Comparison of ENCODE assay signal across 30 cellular contexts in genomic region chr1:11253226-11253625, GRCh38.
"Had no signal": no experiment of that assay in that cellular context is flagged by ENCODE, and none has a peak within 500 bp of the region (broad histone marks: within the 10 kb centered on the region; RNA-seq: fewer than 3 reads in every experiment).

No MANE protein-coding gene starts in this region.

- H3K9me3 Mint-ChIP-seq: activated CD8-positive, alpha-beta T cell treated with anti-CD3 and anti-CD28 coated beads for 36 hours; activated naive CD4-positive, alpha-beta T cell treated with anti-CD3 and anti-CD28 coated beads, Interleukin-2, amount 50 U/mL, for 24 hours; T-cell had no signal

- H3K9me3 ChIP-seq: Peyer's patch had no signal

- H3K4me3 Mint-ChIP-seq: activated CD8-positive, alpha-beta T cell treated with anti-CD3 and anti-CD28 coated beads for 36 hours; activated naive CD4-positive, alpha-beta T cell treated with anti-CD3 and anti-CD28 coated beads, Interleukin-2, amount 50 U/mL, for 24 hours; brain; T-cell had no signal

- DNase-seq: activated CD4-positive, alpha-beta T cell treated with anti-CD3 and anti-CD28 coated beads for 1 hour; activated CD4-positive, alpha-beta T cell treated with anti-CD3 and anti-CD28 coated beads for 48 hours; activated CD4-positive, CD25-positive, alpha-beta regulatory T cell; activated CD8-positive, alpha-beta T cell treated with anti-CD3 and anti-CD28 coated beads for 36 hours; activated naive CD4-positive, alpha-beta T cell; activated T-cell treated with anti-CD3 and anti-CD28 coated beads, Interleukin-2, amount 50 U/mL, for 1 hour; anterior cingulate cortex; NCI-H1092 treated with DMSO at 0.1 percent for 48 hours; NCI-H1417; NCI-H146; NCI-H187; NCI-H2029 treated with DMSO at 0.1 percent for 48 hours; NCI-H2107; NCI-H2171; NCI-H510A; NCI-H526; NCI-H748 treated with DMSO at 0.1 percent for 48 hours; NK-92 treated with Interleukin-12 subunit alpha and Interleukin-12 subunit beta, amount 100 ng/mL, for 24 hours; PC-3; Peyer's patch; RPMI8226; SIG-M5; T-cell; T-helper 2 cell; T-helper 9 cell; WERI-Rb-1 had no signal

- ATAC-seq: activated CD8-positive, alpha-beta T cell treated with anti-CD3 and anti-CD28 coated beads for 36 hours; PC-3; SK-N-SH treated with all-trans-retinoic acid at 6 μM for 48 hours; T-cell had no signal

- H3K4me1 ChIP-seq: Peyer's patch had no signal

- H3K27me3 ChIP-seq: Peyer's patch had no signal

- H3K27ac Mint-ChIP-seq: activated CD8-positive, alpha-beta T cell treated with anti-CD3 and anti-CD28 coated beads for 36 hours; activated naive CD4-positive, alpha-beta T cell treated with anti-CD3 and anti-CD28 coated beads, Interleukin-2, amount 50 U/mL, for 24 hours; T-cell had no signal

- H3K27ac ChIP-seq: KMS-11, Peyer's patch, WERI-Rb-1 had no signal

- H3K4me1 Mint-ChIP-seq: activated naive CD4-positive, alpha-beta T cell treated with anti-CD3 and anti-CD28 coated beads, Interleukin-2, amount 50 U/mL, for 24 hours; brain had no signal

- H3K4me3 ChIP-seq: Peyer's patch had no signal

- H3K27me3 Mint-ChIP-seq: activated CD8-positive, alpha-beta T cell treated with anti-CD3 and anti-CD28 coated beads for 36 hours; activated naive CD4-positive, alpha-beta T cell treated with anti-CD3 and anti-CD28 coated beads, Interleukin-2, amount 50 U/mL, for 24 hours; brain; T-cell had no signal

- H3K4me2 ChIP-seq: KMS-11 had no signal
